In the genomic region with DNA sequence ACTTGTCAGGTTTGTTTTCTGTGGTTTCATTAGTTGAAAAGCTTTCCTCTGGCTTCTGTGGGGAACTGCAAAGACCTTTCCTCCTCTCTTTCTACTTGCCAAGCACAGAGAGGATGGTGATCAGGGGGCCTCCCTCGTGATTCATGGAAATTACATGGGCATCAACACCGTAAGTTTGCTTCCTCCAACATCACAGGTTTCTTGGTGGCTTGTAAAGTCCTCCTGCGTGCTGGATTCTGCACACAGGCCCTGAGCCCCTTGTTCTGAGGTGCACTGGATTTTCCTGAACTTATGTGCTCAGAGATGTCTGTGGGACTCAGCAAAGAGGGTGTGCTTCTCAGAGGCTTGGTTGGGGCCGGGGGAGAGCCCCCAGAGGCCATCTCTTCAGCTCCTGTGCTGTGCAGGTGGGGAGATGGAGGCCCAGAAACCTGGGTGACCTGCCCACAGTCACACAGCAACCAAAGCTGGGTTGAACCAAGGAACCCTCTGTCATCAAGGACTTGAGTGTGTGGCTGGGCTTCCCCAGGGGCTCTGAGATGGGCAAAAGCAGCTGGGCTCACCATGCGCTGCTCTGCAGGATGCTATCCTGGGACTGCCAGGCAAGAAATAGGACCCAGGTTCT, we compare ENCODE assay signal across 24 cellular contexts. TPM values are rescaled to one million over a fixed set of nuclear protein-coding genes. Genes with fewer than 3 reads are reported as not detected.
DNase-seq lines count a peak whose midpoint lies in the region; FAIRE-seq and TF ChIP-seq lines count a peak whose summit lies in the region.
"Had no signal": no experiment of that assay in that cellular context is flagged by ENCODE, and none has a peak within 500 bp of the region (broad histone marks: within the 10 kb centered on the region; RNA-seq: fewer than 3 reads in every experiment).

No MANE protein-coding gene starts in this region.

- no peak overlapping the region for H2AFZ ChIP-seq in endothelial cell of umbilical vein (ENCODE audit: low read depth, low read length)

- no peak for TF ChIP-seq CTCF in endothelial cell of umbilical vein (IDR thresholded peaks at IDR 0.05; ENCODE audit: extremely low read depth in 1 of 2, insufficient read depth in 1 of 2, low read depth in 1 of 2, low read length in 2 of 2)
- TF ChIP-seq CTCF in spleen (IDR thresholded peaks at IDR 0.05 in 8 of 11, conservative IDR thresholded peaks at IDR 0.05 in 3 of 11): no peak
- no peak for TF ChIP-seq CTCF in uterus (IDR thresholded peaks at IDR 0.05)
- TF ChIP-seq CTCF in type B pancreatic cell (conservative IDR thresholded peaks at IDR 0.05): no peak

- intact Hi-C loops in endothelial cell of umbilical vein (cut with micrococcal nuclease) (loop anchor here (5.0 kb wide), 1 partner anchor 177 kb away; no protein-coding TSS in a partner anchor), spleen (cut with DNase I; ENCODE audit: low total_unique reads) (loop anchor here (10.0 kb wide), 1 partner anchor 45 kb away; no protein-coding TSS in a partner anchor), uterus (cut with DNase I; ENCODE audit: low total_unique reads) (no loop called here)

- dilution Hi-C loops in endothelial cell of umbilical vein (cut with MboI; ENCODE audit: extremely low pct_ligation_motif_present, low sequenced_read_pairs): no loop called here

- H3K4me1 ChIP-seq in endothelial cell of umbilical vein (ENCODE audit: control insufficient read depth, extremely low read depth, insufficient read depth, low read length) (peaks cover 24% of the 10 kb centered on the region), spleen (peaks cover 0 to 36% (median 20%) of the 10 kb centered on the region in 6 donors), uterus (no peaks in the 10 kb centered on the region)
- H3K4me1 ChIP-seq: BE2C, sigmoid colon had no signal

- peak overlapping the region; percentile 27 for H3K27ac Mint-ChIP-seq in activated CD4-positive, alpha-beta T cell treated with anti-CD3 and anti-CD28 coated beads, Interleukin-2, amount 10 ng/mL, durations not matched to agents 7 days and 5 days
- H3K27ac Mint-ChIP-seq in type B pancreatic cell: no peak overlapping the region
- H3K27ac Mint-ChIP-seq: activated B cell treated with CpG ODN at 0.5 μM for 24 hours; activated T-helper 1 cell treated with anti-CD3 and anti-CD28 coated beads, Interleukin-12 subunit alpha, Interleukin-12 subunit beta, Interleukin-2, Interleukin-4 antibody, amounts not matched to agents 30 ng/mL and 10 ng/mL and 1 ng/mL, durations not matched to agents 14 hours and 24 hours and 36 hours; natural killer cell had no signal

- no peak overlapping the region for H3K4me3 Mint-ChIP-seq in activated CD4-positive, alpha-beta T cell treated with anti-CD3 and anti-CD28 coated beads, Interleukin-2, amount 10 ng/mL, durations not matched to agents 7 days and 5 days
- H3K4me3 Mint-ChIP-seq in type B pancreatic cell: no peak overlapping the region
- H3K4me3 Mint-ChIP-seq: activated B cell treated with CpG ODN at 0.5 μM for 24 hours; activated T-helper 1 cell treated with anti-CD3 and anti-CD28 coated beads, Interleukin-12 subunit alpha, Interleukin-12 subunit beta, Interleukin-2, Interleukin-4 antibody, amounts not matched to agents 30 ng/mL and 10 ng/mL and 1 ng/mL, durations not matched to agents 14 hours and 24 hours and 36 hours; natural killer cell had no signal

- H3K4me3 ChIP-seq in endothelial cell of umbilical vein (replicated peaks in 1 of 3; ENCODE audit: insufficient read depth in 1 of 3, low read depth in 1 of 3, low read length in 3 of 3) (no peak overlapping the region), spleen (no peak overlapping the region), uterus (no peak overlapping the region)
- H3K4me3 ChIP-seq: GM12878, sigmoid colon, testis had no signal

- no peaks in the 10 kb centered on the region for H3K9me3 ChIP-seq in KOPT-K1 (ENCODE audit: insufficient read depth, low read length, poor library complexity, severe bottlenecking)
- H3K9me3 ChIP-seq in endothelial cell of umbilical vein (replicated peaks; ENCODE audit: control insufficient read depth, insufficient read depth, low read length): no peaks in the 10 kb centered on the region
- H3K9me3 ChIP-seq in spleen: no peaks in the 10 kb centered on the region
- no peaks in the 10 kb centered on the region for H3K9me3 ChIP-seq in uterus
- H3K9me3 ChIP-seq: BE2C, sigmoid colon, testis had no signal

- H3K9me3 Mint-ChIP-seq in activated CD4-positive, alpha-beta T cell treated with anti-CD3 and anti-CD28 coated beads, Interleukin-2, amount 10 ng/mL, durations not matched to agents 7 days and 5 days: no peaks in the 10 kb centered on the region
- no peaks in the 10 kb centered on the region for H3K9me3 Mint-ChIP-seq in type B pancreatic cell
- H3K9me3 Mint-ChIP-seq: activated B cell treated with CpG ODN at 0.5 μM for 24 hours; activated T-helper 1 cell treated with anti-CD3 and anti-CD28 coated beads, Interleukin-12 subunit alpha, Interleukin-12 subunit beta, Interleukin-2, Interleukin-4 antibody, amounts not matched to agents 30 ng/mL and 10 ng/mL and 1 ng/mL, durations not matched to agents 14 hours and 24 hours and 36 hours; natural killer cell had no signal

- H3K36me3 ChIP-seq in KOPT-K1 (ENCODE audit: insufficient read depth, low read length): no peaks in the 10 kb centered on the region
- H3K36me3 ChIP-seq in endothelial cell of umbilical vein (ENCODE audit: control insufficient read depth in 2 of 2, extremely low read depth in 1 of 2, insufficient read depth in 2 of 2, low read length in 2 of 2): peaks cover 0 to 6% of the 10 kb centered on the region in 2 experiments
- no peaks in the 10 kb centered on the region for H3K36me3 ChIP-seq in spleen
- H3K36me3 ChIP-seq in uterus: no peaks in the 10 kb centered on the region
- H3K36me3 ChIP-seq: BE2C had no signal

- peaks cover 12% of the 10 kb centered on the region for H3K4me1 Mint-ChIP-seq in activated CD4-positive, alpha-beta T cell treated with anti-CD3 and anti-CD28 coated beads, Interleukin-2, amount 10 ng/mL, durations not matched to agents 7 days and 5 days
- H3K4me1 Mint-ChIP-seq in type B pancreatic cell (ENCODE audit: unreplicated experiment): peaks cover 27% of the 10 kb centered on the region

- FAIRE-seq in endothelial cell of umbilical vein (lab: Jason Lieb, UNC): no peak
- FAIRE-seq: A204.1, GM12878 had no signal

- no TSS peak for BruUV-seq in endothelial cell of umbilical vein (replicated peaks; lab: Mats Ljungman, UMichigan)

- no peaks in the 10 kb centered on the region for H3K9me1 ChIP-seq in endothelial cell of umbilical vein (replicated peaks; ENCODE audit: control insufficient read depth, extremely low read depth, insufficient read depth, low read length)

- H3K4me2 ChIP-seq in endothelial cell of umbilical vein (ENCODE audit: insufficient read depth, low read length): no peak overlapping the region

- peaks cover 43% of the 10 kb centered on the region for H3K79me2 ChIP-seq in endothelial cell of umbilical vein (ENCODE audit: control insufficient read depth, insufficient read depth, low read length)

- CTCF ChIA-PET in activated CD4-positive, alpha-beta T cell treated with anti-CD3 and anti-CD28 coated beads, Interleukin-2, amount 10 ng/mL, durations not matched to agents 7 days and 5 days (lab: Charles Lee): interaction anchor here (0.7 to 2.2 kb wide), 4 partner anchors 9 to 902 kb away, joined by 3 to 5 read pairs (median 4); no protein-coding TSS in a partner anchor
- CTCF ChIA-PET in endothelial cell of umbilical vein (lab: Charles Lee): interaction anchor here (1.6 to 5.6 kb wide), 3 partner anchors 15 to 54 kb away, joined by 10 to 40 read pairs (median 24); no protein-coding TSS in a partner anchor

- H3K27me3 Mint-ChIP-seq in activated CD4-positive, alpha-beta T cell treated with anti-CD3 and anti-CD28 coated beads, Interleukin-2, amount 10 ng/mL, durations not matched to agents 7 days and 5 days: no peaks in the 10 kb centered on the region
- peaks cover 3% of the 10 kb centered on the region for H3K27me3 Mint-ChIP-seq in type B pancreatic cell
- H3K27me3 Mint-ChIP-seq: activated B cell treated with CpG ODN at 0.5 μM for 24 hours had no signal

- H3K36me3 Mint-ChIP-seq in activated CD4-positive, alpha-beta T cell treated with anti-CD3 and anti-CD28 coated beads, Interleukin-2, amount 10 ng/mL, durations not matched to agents 7 days and 5 days (ENCODE audit: low read depth): no peaks in the 10 kb centered on the region
- H3K36me3 Mint-ChIP-seq in type B pancreatic cell: peaks cover 3% of the 10 kb centered on the region
- H3K36me3 Mint-ChIP-seq: natural killer cell had no signal

- no peak for DNase-seq in activated CD4-positive, alpha-beta T cell treated with anti-CD3 and anti-CD28 coated beads, Interleukin-2, amount 10 ng/mL, durations not matched to agents 7 days and 5 days
- no peak for DNase-seq in activated CD4-positive, alpha-beta T cell treated with anti-CD3 and anti-CD28 coated beads, Interleukin-2, amount 50 U/mL, for 1 hour
- DNase-seq in endothelial cell of umbilical vein (ENCODE audit: low read depth, low spot score) (peak; percentile 26), spleen (no peak), NCI-H187 treated with DMSO at 0.1 percent for 48 hours (lab: John Stamatoyannopoulos, UW) (no peak), uterus (no peak), type B pancreatic cell (ENCODE audit: extremely low spot score, unreplicated experiment) (no peak)
- DNase-seq: activated B cell treated with CpG ODN at 0.5 μM for 24 hours, BE2C, COR-L47, cortex of kidney, DND-41, glutamatergic neuron, Karpas-422, mesendoderm, natural killer cell, NCI-H2081, OCI-M1, sigmoid colon, testis had no signal

- H4K20me1 ChIP-seq in endothelial cell of umbilical vein (replicated peaks; ENCODE audit: control insufficient read depth, extremely low read depth, insufficient read depth, low read length): no peaks in the 10 kb centered on the region

- POLR2A ChIA-PET in activated CD4-positive, alpha-beta T cell treated with anti-CD3 and anti-CD28 coated beads, Interleukin-2, amount 10 ng/mL, durations not matched to agents 7 days and 5 days (lab: Charles Lee): interaction anchor here (0.6 kb wide), 1 partner anchor 12 kb away, joined by 3 read pairs; no protein-coding TSS in a partner anchor
- POLR2A ChIA-PET in endothelial cell of umbilical vein (lab: Charles Lee): interaction anchor here (1.7 to 4.4 kb wide), 2 partner anchors 11 to 15 kb away, joined by 8 to 38 read pairs; no protein-coding TSS in a partner anchor

- TF ChIP-seq POLR2A in endothelial cell of umbilical vein (IDR thresholded peaks at IDR 0.05; ENCODE audit: low read depth, low read length) (no peak), spleen (IDR thresholded peaks at IDR 0.05) (no peak), uterus (IDR thresholded peaks at IDR 0.05) (no peak)

- peak overlapping the region; percentile 100 for H3K9ac ChIP-seq in endothelial cell of umbilical vein (replicated peaks; ENCODE audit: extremely low read depth, insufficient read depth, low read length)

- peak overlapping the region; percentile 37 for H3K27ac ChIP-seq in KOPT-K1 (ENCODE audit: low read depth, low read length, poor library complexity, severe bottlenecking)
- peak overlapping the region; percentile 100 for H3K27ac ChIP-seq in endothelial cell of umbilical vein (ENCODE audit: insufficient read depth, low read depth, low read length)
- H3K27ac ChIP-seq in spleen: peak overlapping the region in 5 of 8 donors; percentile 77 to 83 (median 80)
- H3K27ac ChIP-seq in uterus: peak overlapping the region in 1 of 2 donors; percentile 55
- H3K27ac ChIP-seq: testis had no signal

- 75 to 90% (median 81%) methylated on average over 4 to 5 of the region's 5 CpGs for WGBS in spleen, 5 donors

- H3K27me3 ChIP-seq in endothelial cell of umbilical vein (ENCODE audit: control insufficient read depth in 2 of 2, insufficient read depth in 2 of 2, low read length in 2 of 2) (no peaks in the 10 kb centered on the region), spleen (replicated peaks in 1 of 7) (no peaks in the 10 kb centered on the region), uterus (no peaks in the 10 kb centered on the region)
- H3K27me3 ChIP-seq: BE2C, sigmoid colon, testis had no signal

RNA-seq across cellular contexts. Expression of a gene that starts 36.5 kb away (rescaled TPM):
- 10 to 100 TPM; 41.5 to 41.6 TPM for total RNA-seq in activated CD4-positive, alpha-beta T cell treated with anti-CD3 and anti-CD28 coated beads, Interleukin-2, amount 10 ng/mL, durations not matched to agents 7 days and 5 days
- total RNA-seq in endothelial cell of umbilical vein (407 and 416 TPM in 2 replicates), spleen (100 to 1,000 TPM in 1 of 7 donors, 10 to 100 TPM in 6; 63.2 to 122 (median 84.4) TPM), uterus (10 to 100 TPM; 16.2 to 75.6 (median 54.9) TPM), type B pancreatic cell (ENCODE audit: low replicate concordance) (9.6 and 29.9 TPM in 2 replicates)
- polyA plus RNA-seq in endothelial cell of umbilical vein (356 and 385 TPM in 2 replicates), spleen (10 to 100 TPM; 17.5 to 48.3 (median 26.5) TPM)
- 317 and 396 TPM in 2 replicates for polyA plus RNA-seq in endothelial cell of umbilical vein (2011; cell fraction: cytosol; rRNA removed)
- polyA plus RNA-seq in endothelial cell of umbilical vein (2011; cell fraction: nucleus; rRNA removed): 509 and 635 TPM in 2 replicates
- 125 and 130 TPM in 2 replicates for polyA plus RNA-seq in endothelial cell of umbilical vein (2012)
- polyA minus RNA-seq in endothelial cell of umbilical vein: 566 and 594 TPM in 2 replicates
- polyA minus RNA-seq in endothelial cell of umbilical vein (2011; cell fraction: cytosol; rRNA and poly(A)+ RNA removed): 16.0 TPM
- polyA minus RNA-seq in endothelial cell of umbilical vein (2011; cell fraction: nucleus; rRNA and poly(A)+ RNA removed): 401 and 590 TPM in 2 replicates
